ENCODE assay signal across 8 cellular contexts in genomic region chr14:105411017-105411941, GRCh38. TPM values are rescaled to one million over a fixed set of nuclear protein-coding genes. Genes with fewer than 3 reads are reported as not detected.
A peak's percentile ranks its signal among the peaks of the same experiment; 100 is the strongest.
DNase-seq lines count a peak whose midpoint lies in the region; ATAC-seq and TF ChIP-seq lines count a peak whose summit lies in the region.

No MANE protein-coding gene starts in this region.

- H3K9me3 ChIP-seq in Panc1 (ENCODE audit: control insufficient read depth, insufficient read depth, low read depth, low read length) (no peaks in the 10 kb centered on the region), duodenal mucosa (ENCODE audit: control insufficient read depth in 1 of 2, low read length in 2 of 2) (no peaks in the 10 kb centered on the region), mesenchymal stem cell (ENCODE audit: control insufficient read depth, low read length) (no peaks in the 10 kb centered on the region)

- no peak overlapping the region for H3K14ac ChIP-seq in mesenchymal stem cell (ENCODE audit: low read length in 2 of 2)

- H4K8ac ChIP-seq in mesenchymal stem cell (ENCODE audit: low read length), result peak overlapping the region; percentile 22

- H3K4me3 ChIP-seq in Panc1 (ENCODE audit: low read depth in 2 of 2, low read length in 2 of 2), result peak overlapping the region; percentile 27 to 36
- peak overlapping the region; percentile 44 to 55 for H3K4me3 ChIP-seq in duodenal mucosa (ENCODE audit: low read depth in 1 of 2, low read length in 2 of 2)
- H3K4me3 ChIP-seq in mesenchymal stem cell (ENCODE audit: insufficient read depth in 1 of 2, low read depth in 1 of 2, low read length in 2 of 2), result peak overlapping the region; percentile 34 to 66
- peak overlapping the region; percentile 17 for H3K4me3 ChIP-seq in urinary bladder (ENCODE audit: low read depth, low read length)

- peak overlapping the region; percentile 10 for H2AFZ ChIP-seq in mesenchymal stem cell (ENCODE audit: low read depth, low read length)

- POLR2A ChIA-PET in Panc1 (lab: Charles Lee), result interaction anchor here (0.7 kb wide), 1 partner anchor 398 kb away, joined by 3 read pairs; no protein-coding TSS in a partner anchor

- CTCF ChIA-PET in Panc1 (lab: Charles Lee), result no interaction called here

- H3K4me1 ChIP-seq in Panc1 (ENCODE audit: control insufficient read depth, insufficient read depth, low read length) (no peaks in the 10 kb centered on the region), duodenal mucosa (ENCODE audit: control insufficient read depth in 1 of 2, insufficient read depth in 2 of 2, low read length in 2 of 2) (peaks cover 9 to 15% of the 10 kb centered on the region in 2 donors), mesenchymal stem cell (ENCODE audit: control insufficient read depth, insufficient read depth, low read depth, low read length) (peaks cover 22% of the 10 kb centered on the region), urinary bladder (ENCODE audit: insufficient read depth) (no peaks in the 10 kb centered on the region)

- WGBS in mesenchymal stem cell, result 27% methylated on average over 51 of the region's 86 CpGs
- 8% methylated on average over 85 of the region's 86 CpGs for WGBS in urinary bladder

- BruUV-seq in Panc1 (replicated peaks; lab: Mats Ljungman, UMichigan), result no TSS peak

- H2BK15ac ChIP-seq in mesenchymal stem cell (ENCODE audit: low read depth, poor library complexity, severe bottlenecking), result no peak overlapping the region

- H3K27ac ChIP-seq in Panc1 (ENCODE audit: low read length) (no peak overlapping the region), duodenal mucosa (ENCODE audit: low read depth, low read length) (no peak overlapping the region), mesenchymal stem cell (ENCODE audit: low read length, poor library complexity, severe bottlenecking) (no peak overlapping the region), urinary bladder (ENCODE audit: low read depth) (no peak overlapping the region)

- ATAC-seq in Panc1 (peak; percentile 73), HG03432 (IDR thresholded peaks at IDR 0.05; ENCODE audit: unreplicated experiment) (no peak), HG03280 (IDR thresholded peaks at IDR 0.05; ENCODE audit: unreplicated experiment) (no peak)

- H2BK12ac ChIP-seq in mesenchymal stem cell (ENCODE audit: low read length in 2 of 2), result no peak overlapping the region

- H4K91ac ChIP-seq in mesenchymal stem cell (ENCODE audit: low read length), result peak overlapping the region; percentile 91

- H3K9ac ChIP-seq in duodenal mucosa (ENCODE audit: low read depth in 1 of 2, low read length in 2 of 2), result no peak overlapping the region
- peak overlapping the region; percentile 30 for H3K9ac ChIP-seq in mesenchymal stem cell (ENCODE audit: low read length)

- in situ Hi-C loops in Panc1 (cut with HindIII; ENCODE audit: low pct_unique_long_range_greater_than_20kb, low sequenced_read_pairs), result no loop called here

- H3K23ac ChIP-seq in mesenchymal stem cell (ENCODE audit: low read length in 2 of 2), result peak overlapping the region in 1 of 2 experiments; percentile 36

- peak; percentile 68 for DNase-seq in activated CD8-positive, alpha-beta memory T cell treated with anti-CD3 and anti-CD28 coated beads for 24 hours
- DNase-seq in activated CD8-positive, alpha-beta memory T cell treated with anti-CD3 and anti-CD28 coated beads, Interleukin-2, amount 50 U/mL, for 48 hours, result no peak
- DNase-seq in Panc1 (ENCODE audit: low read depth, low spot score), result no peak
- peak; percentile 37 for DNase-seq in mesenchymal stem cell

- no peak overlapping the region for H2AK5ac ChIP-seq in mesenchymal stem cell (ENCODE audit: low read length, severe bottlenecking)

- no peak overlapping the region for H3K4ac ChIP-seq in mesenchymal stem cell (ENCODE audit: low read depth in 1 of 2, low read length in 2 of 2)

- H2BK5ac ChIP-seq in mesenchymal stem cell (ENCODE audit: low read depth, low read length, poor library complexity, severe bottlenecking), result no peak overlapping the region

- no peaks in the 10 kb centered on the region for H3K79me1 ChIP-seq in mesenchymal stem cell (replicated peaks; ENCODE audit: low read length, poor library complexity, severe bottlenecking)

- H2BK120ac ChIP-seq in mesenchymal stem cell (ENCODE audit: low read depth, low read length), result no peak overlapping the region

- H3K4me2 ChIP-seq in mesenchymal stem cell (ENCODE audit: low read length, poor library complexity, severe bottlenecking), result peak overlapping the region; percentile 92

- no peak for TF ChIP-seq CTCF in Panc1 (IDR thresholded peaks at IDR 0.05)

- H3K36me3 ChIP-seq in Panc1 (ENCODE audit: control insufficient read depth, insufficient read depth, low read length) (no peaks in the 10 kb centered on the region), duodenal mucosa (ENCODE audit: control insufficient read depth in 1 of 2, insufficient read depth in 2 of 2, low read length in 2 of 2) (no peaks in the 10 kb centered on the region), mesenchymal stem cell (ENCODE audit: control insufficient read depth in 1 of 2, insufficient read depth in 2 of 2, low read depth in 1 of 2, low read length in 2 of 2) (no peaks in the 10 kb centered on the region), urinary bladder (ENCODE audit: insufficient read depth) (no peaks in the 10 kb centered on the region)

- H3K18ac ChIP-seq in mesenchymal stem cell (ENCODE audit: low read depth in 1 of 2, low read length in 2 of 2), result peak overlapping the region in 1 of 2 experiments; percentile 29

- intact Hi-C loops in Panc1 (cut with micrococcal nuclease; ENCODE audit: unreplicated experiment), result no loop called here

- H3K27me3 ChIP-seq in Panc1 (ENCODE audit: control insufficient read depth, insufficient read depth, low read length), result no peaks in the 10 kb centered on the region
- peaks cover 10 to 20% of the 10 kb centered on the region in 2 donors for H3K27me3 ChIP-seq in duodenal mucosa (ENCODE audit: control insufficient read depth in 1 of 2, insufficient read depth in 2 of 2, low read length in 2 of 2)
- H3K27me3 ChIP-seq in mesenchymal stem cell (ENCODE audit: control insufficient read depth in 1 of 2, insufficient read depth in 1 of 2, low read length in 2 of 2), result peaks cover 18 to 20% of the 10 kb centered on the region in 2 experiments

RNA-seq across cellular contexts. Expression of gene MTA1, which starts 8.3 kb away (rescaled TPM):
- total RNA-seq in Panc1 (2021; ENCODE audit: unreplicated experiment), result 105 TPM
- polyA plus RNA-seq in Panc1 (2012; ENCODE audit: insufficient read length), result 102 TPM
- polyA plus RNA-seq in mesenchymal stem cell (2013, experiment 1 of 2), result 66.6 TPM
- polyA plus RNA-seq in mesenchymal stem cell (2013, experiment 2 of 2), result 63.2 TPM
- 51.5 TPM for total RNA-seq in urinary bladder
- 67.3 TPM for polyA plus RNA-seq in urinary bladder

RNA-seq across cellular contexts. Expression of gene TEX22, which starts 12.9 kb away (rescaled TPM):
- total RNA-seq in Panc1 (2021; ENCODE audit: unreplicated experiment) (2.9 TPM), urinary bladder (0.11 TPM)
- 0.62 TPM for polyA plus RNA-seq in Panc1 (2012; ENCODE audit: insufficient read length)
- 0.06 TPM for polyA plus RNA-seq in mesenchymal stem cell (2013, experiment 1 of 2)
- polyA plus RNA-seq in mesenchymal stem cell (2013, experiment 2 of 2), result 0.04 TPM
- 0.13 TPM for polyA plus RNA-seq in urinary bladder

Comparison
In these comparisons a context has a peak if more than half of its experiments do, and no peak if none do; other contexts are left out.
1. DNase-seq: peak in activated CD8-positive, alpha-beta memory T cell treated with anti-CD3 and anti-CD28 coated beads for 24 hours (single experiment) and mesenchymal stem cell (single experiment); none in activated CD8-positive, alpha-beta memory T cell treated with anti-CD3 and anti-CD28 coated beads, Interleukin-2, amount 50 U/mL, for 48 hours (single experiment) and Panc1 (single experiment).
2. Peak in every context shown above with its lines, with median percentiles within 50 percentile points of each other: H3K4me3 ChIP-seq.